Comparison of ENCODE assay signal across 9 cellular contexts in the genomic region with DNA sequence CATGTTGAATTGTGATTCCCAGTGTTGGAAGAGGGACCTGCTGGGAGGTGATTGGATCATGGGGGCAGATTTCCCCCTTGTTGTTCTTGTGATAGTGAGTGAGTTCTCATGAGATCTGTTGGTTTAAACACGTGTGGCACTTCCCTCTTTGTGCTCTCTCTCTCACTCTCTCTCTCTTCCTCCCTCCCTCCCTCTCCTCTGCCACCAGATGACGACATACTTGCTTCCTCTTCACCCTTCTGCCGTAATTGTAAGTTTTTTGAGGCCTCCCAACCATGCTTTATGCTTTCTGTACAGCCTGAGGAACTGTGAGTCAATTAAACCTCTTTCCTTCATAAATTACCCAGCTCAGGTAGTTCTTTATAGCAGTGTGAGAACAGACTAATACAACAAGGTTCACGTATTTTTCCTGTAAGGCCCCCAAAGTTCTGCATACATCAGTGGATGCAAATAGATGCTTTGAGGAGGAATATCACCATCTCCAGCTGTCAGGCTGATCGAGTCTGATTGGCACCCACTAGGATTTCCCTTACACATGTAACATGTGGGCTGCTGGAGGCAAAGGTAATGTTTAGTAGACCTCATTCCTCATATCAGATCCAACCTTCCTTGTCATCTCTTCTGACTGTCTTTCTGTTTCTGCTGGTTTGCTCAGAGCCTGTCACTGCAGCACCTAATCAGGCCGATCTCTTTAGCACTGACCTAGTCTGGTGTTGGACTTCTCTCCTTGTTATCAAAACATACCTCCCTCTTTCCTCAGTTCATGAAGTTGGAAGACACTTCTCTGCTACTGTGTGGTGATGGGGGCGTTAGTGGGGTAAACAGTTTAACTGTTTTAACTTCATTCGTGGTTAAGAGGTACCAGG. TPM values are rescaled to one million over a fixed set of nuclear protein-coding genes. Genes with fewer than 3 reads are reported as not detected.
DNase-seq lines count a peak whose midpoint lies in the region; ATAC-seq, FAIRE-seq and TF ChIP-seq lines count a peak whose summit lies in the region.
"Had no signal": no experiment of that assay in that cellular context is flagged by ENCODE, and none has a peak within 500 bp of the region (broad histone marks: within the 10 kb centered on the region; RNA-seq: fewer than 3 reads in every experiment).

No MANE protein-coding gene starts in this region.

- H3K9me3 ChIP-seq in left ventricle myocardium inferior (replicated peaks), result no peaks in the 10 kb centered on the region
- H3K9me3 ChIP-seq in H1 (ENCODE audit: insufficient read depth in 2 of 2, low read depth in 1 of 2, low read length in 1 of 2), result no peaks in the 10 kb centered on the region

- H3K23ac ChIP-seq in H1 (ENCODE audit: insufficient read length), result no peak overlapping the region

- H3K9me3 Mint-ChIP-seq in stimulated activated naive B cell treated with anti-CD40 and anti-IgM and Interleukin-4, amounts not matched to agents 10 μg/mL and 1 μg/mL and 100 μg/mL, for 72 hours, result no peaks in the 10 kb centered on the region

- no peak overlapping the region for H3K14ac ChIP-seq in H1 (ENCODE audit: insufficient read length)

- peak overlapping the region; percentile 94 for H3K27ac Mint-ChIP-seq in stimulated activated naive B cell treated with anti-CD40 and anti-IgM and Interleukin-4, amounts not matched to agents 10 μg/mL and 1 μg/mL and 100 μg/mL, for 72 hours

- no peak overlapping the region for H4K5ac ChIP-seq in H1 (ENCODE audit: insufficient read length, low read depth, low read length)

- no peak overlapping the region for H2BK15ac ChIP-seq in H1 (ENCODE audit: low read length)

- H3K56ac ChIP-seq in H1 (replicated peaks; ENCODE audit: insufficient read length, low read depth, low read length), result no peak overlapping the region

- no peak overlapping the region for H3K4ac ChIP-seq in H1 (replicated peaks; ENCODE audit: insufficient read length, low read depth, low read length)

- H3K4me2 ChIP-seq in H1 (ENCODE audit: insufficient read depth in 1 of 2, low read depth in 2 of 2, low read length in 2 of 2), result no peak overlapping the region

- H3K4me3 ChIP-seq in left ventricle myocardium inferior (no peak overlapping the region), H1 (ENCODE audit: extremely low read depth in 1 of 4, insufficient read depth in 2 of 4, low read depth in 3 of 4, low read length in 4 of 4) (no peak overlapping the region)

- no peak overlapping the region for H3K18ac ChIP-seq in H1 (ENCODE audit: extremely low read depth, low read length)

- H3K4me3 Mint-ChIP-seq in stimulated activated naive B cell treated with anti-CD40 and anti-IgM and Interleukin-4, amounts not matched to agents 10 μg/mL and 1 μg/mL and 100 μg/mL, for 72 hours, result peak overlapping the region; percentile 24 to 56

- no peaks in the 10 kb centered on the region for H3K4me1 ChIP-seq in left ventricle myocardium inferior
- peaks cover 0 to under 1% (median 0%) of the 10 kb centered on the region in 4 experiments; a peak in 2 of 7 replicates for H3K4me1 ChIP-seq in H1 (replicated peaks in 1 of 4; ENCODE audit: control insufficient read depth in 3 of 4, insufficient read depth in 4 of 4, low read length in 3 of 4)

- H3K36me3 ChIP-seq in left ventricle myocardium inferior (no peaks in the 10 kb centered on the region), H1 (ENCODE audit: control insufficient read depth in 2 of 4, insufficient read depth in 4 of 4, low read length in 3 of 4) (no peaks in the 10 kb centered on the region)

- H3K27me3 ChIP-seq in left ventricle myocardium inferior (ENCODE audit: low read depth), result peaks cover 16% of the 10 kb centered on the region
- H3K27me3 ChIP-seq in H1 (replicated peaks in 1 of 4; ENCODE audit: control insufficient read depth in 3 of 4, extremely low read depth in 1 of 4, insufficient read depth in 3 of 4, low read length in 3 of 4), result peaks cover 0 to 2% (median 0%) of the 10 kb centered on the region in 4 experiments; a peak in 1 of 7 replicates

- peak overlapping the region; percentile 92 for H2AFZ ChIP-seq in H1 (ENCODE audit: low read length)

- no peak overlapping the region for H2BK5ac ChIP-seq in H1 (ENCODE audit: low read depth, low read length)

- in situ Hi-C loops in ACHN (cut with HindIII; ENCODE audit: low pct_ligation_motif_present, low pct_unique_long_range_greater_than_20kb, low sequenced_read_pairs), result no loop called here

- H2BK20ac ChIP-seq in H1 (ENCODE audit: low read length), result no peak overlapping the region

- peaks cover 2 to 5% of the 10 kb centered on the region in 2 donors for H3K36me3 Mint-ChIP-seq in stimulated activated naive B cell treated with anti-CD40 and anti-IgM and Interleukin-4, amounts not matched to agents 10 μg/mL and 1 μg/mL and 100 μg/mL, for 72 hours

- CTCF ChIA-PET in H1 (lab: Charles Lee; ENCODE audit: partially characterized antibody), result interaction anchor here (0.9 to 3.9 kb wide), 2 partner anchors 12 to 42 kb away, joined by 3 to 15 read pairs; no protein-coding TSS in a partner anchor

- no peaks in the 10 kb centered on the region for H4K20me1 ChIP-seq in H1 (replicated peaks in 1 of 2; ENCODE audit: control insufficient read depth in 1 of 2, insufficient read depth in 2 of 2, low read length in 2 of 2)

- ATAC-seq in Right ventricle myocardium superior (ENCODE audit: poor library complexity), result peak; percentile 39
- ATAC-seq in stimulated activated naive B cell treated with anti-CD40 and anti-IgM and Interleukin-4, amounts not matched to agents 10 μg/mL and 1 μg/mL and 100 μg/mL, for 72 hours (replicated peaks), result peak; percentile 95 to 96
- ATAC-seq in HG03571 (IDR thresholded peaks at IDR 0.05; ENCODE audit: unreplicated experiment), result no peak

- intact Hi-C loops in Right ventricle myocardium superior (cut with DNase I), result no loop called here
- intact Hi-C loops in left ventricle myocardium inferior (cut with micrococcal nuclease), result no loop called here

- DNase-seq in Right ventricle myocardium superior (no peak), left ventricle myocardium inferior (no peak), H1 (ENCODE audit: low read depth in 1 of 2, low spot score in 2 of 2) (no peak), frontal cortex (ENCODE audit: low spot score in 2 of 2) (no peak), ACHN (no peak)
- DNase-seq in activated CD4-positive, alpha-beta T cell treated with anti-CD3 and anti-CD28 coated beads for 1 hour, result peak; percentile 20
- peak; percentile 60 for DNase-seq in stimulated activated naive B cell treated with anti-CD40 and anti-IgM and Interleukin-4, amounts not matched to agents 10 μg/mL and 1 μg/mL and 100 μg/mL, for 72 hours
- DNase-seq: NCI-H510A treated with DMSO at 0.1 percent for 48 hours had no signal

- FAIRE-seq in H1 (lab: Jason Lieb, UNC), result no peak
- no peak for FAIRE-seq in frontal cortex (lab: Jason Lieb, UNC)

- no peak overlapping the region for H3K27ac ChIP-seq in left ventricle myocardium inferior (replicated peaks)
- no peak overlapping the region for H3K27ac ChIP-seq in H1 (ENCODE audit: low read depth, low read length)

- TF ChIP-seq POLR2A in H1 (IDR thresholded peaks at IDR 0.05; ENCODE audit: control extremely low read depth in 1 of 2, low read depth in 2 of 2, low read length in 2 of 2), result no peak

- no peak for TF ChIP-seq CTCF in left ventricle myocardium inferior (IDR thresholded peaks at IDR 0.05; ENCODE audit: borderline replicate concordance)
- no peak for TF ChIP-seq CTCF in H1 (IDR thresholded peaks at IDR 0.05; ENCODE audit: control extremely low read depth in 1 of 3, insufficient read depth in 1 of 3, low read depth in 1 of 3, low read length in 3 of 3)

- no peaks in the 10 kb centered on the region for H3K23me2 ChIP-seq in H1 (ENCODE audit: low read depth, low read length)

- H3K27me3 Mint-ChIP-seq in stimulated activated naive B cell treated with anti-CD40 and anti-IgM and Interleukin-4, amounts not matched to agents 10 μg/mL and 1 μg/mL and 100 μg/mL, for 72 hours, result no peaks in the 10 kb centered on the region

- no peak overlapping the region; the same call in 1 of the 2 replicates for H2BK12ac ChIP-seq in H1 (ENCODE audit: low read depth, low read length)

- H4K91ac ChIP-seq in H1 (replicated peaks; ENCODE audit: insufficient read length, low read length), result no peak overlapping the region

- TF ChIP-seq RAD21 in H1 (IDR thresholded peaks at IDR 0.05 in 1 of 2, conservative IDR thresholded peaks at IDR 0.05 in 1 of 2; ENCODE audit: low read depth in 2 of 2, low read length in 2 of 2), result no peak

- WGBS in H1 (ENCODE audit: extremely low coverage in 1 of 2, insufficient coverage in 1 of 2, insufficient read length in 1 of 2, insufficient replicate concordance in 2 of 2, low coverage in 1 of 2, low lambda C conversion rate in 2 of 2, missing lambda C conversion rate in 1 of 2), 2 experiments, result 73% methylated on average over 7 of the region's 8 CpGs; no CpG with 5 or more reads in 1 of the 2 experiments

- TF ChIP-seq EP300 in H1 (IDR thresholded peaks at IDR 0.05; ENCODE audit: borderline replicate concordance in 1 of 2, low read depth in 2 of 2, low read length in 2 of 2), result no peak

- peaks cover 41 to 67% of the 10 kb centered on the region in 2 donors for H3K4me1 Mint-ChIP-seq in stimulated activated naive B cell treated with anti-CD40 and anti-IgM and Interleukin-4, amounts not matched to agents 10 μg/mL and 1 μg/mL and 100 μg/mL, for 72 hours

- H3K79me1 ChIP-seq in H1 (ENCODE audit: low read depth, low read length), result no peaks in the 10 kb centered on the region

- no peak overlapping the region for H2AK5ac ChIP-seq in H1 (ENCODE audit: low read depth, low read length)

- POLR2A ChIA-PET in H1 (lab: Charles Lee; ENCODE audit: partially characterized antibody), result interaction anchor here (1.4 kb wide), 1 partner anchor 10 kb away, joined by 4 read pairs; no protein-coding TSS in a partner anchor

- no peaks in the 10 kb centered on the region for H3K79me2 ChIP-seq in H1 (ENCODE audit: control insufficient read depth in 1 of 2, insufficient read depth in 2 of 2, low read length in 2 of 2)

- no peak overlapping the region for H4K8ac ChIP-seq in H1 (ENCODE audit: extremely low read depth, insufficient read depth, low read length)

- H2BK120ac ChIP-seq in H1 (replicated peaks; ENCODE audit: low read depth, low read length), result no peak overlapping the region

- H3K9ac ChIP-seq in H1 (replicated peaks in 1 of 4; ENCODE audit: extremely low read depth in 1 of 4, low read depth in 3 of 4, low read length in 3 of 4), result no peak overlapping the region

TF ChIP-seq in H1, 55 proteins besides CTCF, POLR2A, EP300 and RAD21 (continues in another document):
- no peak for TF ChIP-seq JUN (IDR thresholded peaks at IDR 0.05; ENCODE audit: low read depth, low read length)

RNA-seq across cellular contexts. Expression of a gene that starts 54.3 kb away (rescaled TPM):
- total RNA-seq in Right ventricle myocardium superior, result 1.9 TPM
- total RNA-seq in left ventricle myocardium inferior, result 1.5 TPM
- total RNA-seq in H1 (2021; fragmentation: NEBNext Ultra II Directional; extraction: Animal tissue kit (Norgen Biotek cat#: 25700)), result 5.9 and 8.0 TPM in 2 replicates
- 1.8 and 1.9 TPM in 2 replicates for polyA plus RNA-seq in H1 (2011; rRNA removed)
- polyA plus RNA-seq in H1 (2011; cell fraction: cytosol; rRNA removed), result 1.6 TPM
- polyA plus RNA-seq in H1 (2011; cell fraction: nucleus; rRNA removed), result 3.7 TPM
- 1.8 to 3.4 TPM (median 2.7 TPM) in 4 replicates for polyA plus RNA-seq in H1 (2012, experiment 1 of 2)
- polyA plus RNA-seq in H1 (2012, experiment 2 of 2), result 0.37 TPM
- 1.2 TPM for polyA plus RNA-seq in H1 (2013, experiment 1 of 2)
- polyA plus RNA-seq in H1 (2013, experiment 2 of 2), result 0.88 TPM
- 6.7 and 10.3 TPM in 2 replicates for polyA minus RNA-seq in H1 (2011; rRNA and poly(A)+ RNA removed)
- polyA minus RNA-seq in H1 (2011; cell fraction: cytosol; rRNA and poly(A)+ RNA removed), result 2.6 TPM
- polyA minus RNA-seq in H1 (2011; cell fraction: nucleus; rRNA and poly(A)+ RNA removed), result 23.8 TPM
- total RNA-seq in frontal cortex, result 48.9 TPM

Comparison
In these comparisons a context has a peak if more than half of its experiments do, and no peak if none do; other contexts are left out.
1. DNase-seq: peak in activated CD4-positive, alpha-beta T cell treated with anti-CD3 and anti-CD28 coated beads for 1 hour (single experiment) and stimulated activated naive B cell treated with anti-CD40 and anti-IgM and Interleukin-4, amounts not matched to agents 10 μg/mL and 1 μg/mL and 100 μg/mL, for 72 hours (single experiment); none in Right ventricle myocardium superior (single experiment), left ventricle myocardium inferior (single experiment), H1 (0 of 2), frontal cortex (0 of 2) and ACHN (single experiment).